ENCODE assay signal across 8 cellular contexts in the genomic region with DNA sequence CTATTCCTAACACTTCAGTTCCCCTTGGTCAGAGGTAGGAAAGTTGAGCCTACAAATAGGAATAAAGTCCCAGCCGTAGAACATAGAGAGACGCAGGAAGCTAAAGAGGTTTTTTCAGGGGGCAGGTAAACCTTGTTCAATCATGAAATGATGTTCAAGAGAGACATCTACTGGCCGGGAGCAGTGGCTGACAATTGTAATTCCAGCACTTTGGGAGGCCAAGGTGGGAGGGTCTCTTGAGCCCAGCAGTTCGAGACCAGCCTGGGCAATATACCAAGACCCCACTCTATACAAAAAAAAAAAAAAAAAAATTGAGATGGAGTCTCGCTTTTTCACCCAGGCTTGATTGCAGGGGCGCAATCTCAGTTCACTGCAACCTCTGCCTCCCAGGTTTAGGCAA.
DNase-seq lines count a peak whose midpoint lies in the region; ATAC-seq and TF ChIP-seq lines count a peak whose summit lies in the region.

No MANE protein-coding gene starts in this region.

- no peak overlapping the region for H2BK20ac ChIP-seq in H9 (ENCODE audit: low read depth, low read length, poor library complexity, severe bottlenecking)

- no peak overlapping the region for H2BK5ac ChIP-seq in H9 (ENCODE audit: insufficient read length, low read length)

- H3K79me1 ChIP-seq in H9 (ENCODE audit: insufficient read depth, low read depth, low read length, poor library complexity, severe bottlenecking), result no peaks in the 10 kb centered on the region

- ATAC-seq in right lobe of liver (peak in 3 of 4 donors; percentile 20 to 46 (median 39)), HG03108 (IDR thresholded peaks at IDR 0.05; ENCODE audit: unreplicated experiment) (no peak), HG03565 (IDR thresholded peaks at IDR 0.05; ENCODE audit: unreplicated experiment) (no peak)

- H2AFZ ChIP-seq in H9 (ENCODE audit: low read length), result no peak overlapping the region

- no peak overlapping the region for H3K27ac Mint-ChIP-seq in H9
- H3K27ac Mint-ChIP-seq in brain, result peak overlapping the region in 3 of 5 experiments; percentile 5 to 21 (median 6)

- H4K5ac ChIP-seq in H9 (ENCODE audit: insufficient read length, low read depth, low read length), result no peak overlapping the region

- no peak overlapping the region for H3K56ac ChIP-seq in H9 (ENCODE audit: insufficient read length, low read depth, low read length)

- no peak overlapping the region for H4K91ac ChIP-seq in H9 (ENCODE audit: insufficient read length, low read depth, low read length)

- TF ChIP-seq CTCF in H9 (conservative IDR thresholded peaks at IDR 0.05) (peak; percentile 77), brain (conservative IDR thresholded peaks at IDR 0.05) (peak; percentile 55 to 79), right lobe of liver (IDR thresholded peaks at IDR 0.05) (peak in 2 of 4 donors; percentile 21 to 39)

- H4K20me1 ChIP-seq in H9 (ENCODE audit: control insufficient read depth, insufficient read depth, insufficient read length), result no peaks in the 10 kb centered on the region

- no peaks in the 10 kb centered on the region for H3K9me3 Mint-ChIP-seq in H9
- H3K9me3 Mint-ChIP-seq in brain, result no peaks in the 10 kb centered on the region

- H3K23me2 ChIP-seq in H9 (ENCODE audit: insufficient read length, low read depth, low read length, poor library complexity, severe bottlenecking), result no peaks in the 10 kb centered on the region

- H3K4me1 Mint-ChIP-seq in H9 (peaks cover 6 to 7% of the 10 kb centered on the region in 2 experiments), brain (peaks cover 13% of the 10 kb centered on the region)

- no peaks in the 10 kb centered on the region for H3K79me2 ChIP-seq in H9 (ENCODE audit: insufficient read depth, low read length)

- H2BK12ac ChIP-seq in H9 (ENCODE audit: insufficient read length, low read depth, low read length), result no peak overlapping the region

- H3K4me3 Mint-ChIP-seq in H9 (no peak overlapping the region), brain (no peak overlapping the region)

- H3K4me2 ChIP-seq in H9 (ENCODE audit: insufficient read depth, insufficient read length, low read length), result no peak overlapping the region

- H3K27me3 ChIP-seq in H9 (ENCODE audit: insufficient read depth, low read length), result no peaks in the 10 kb centered on the region
- H3K27me3 ChIP-seq in right lobe of liver, result no peaks in the 10 kb centered on the region

- H3K18ac ChIP-seq in H9 (ENCODE audit: insufficient read length, low read depth, low read length), result no peak overlapping the region

- no peak overlapping the region for H3K23ac ChIP-seq in H9 (ENCODE audit: insufficient read length, low read depth, low read length)

- no peak overlapping the region for H3K14ac ChIP-seq in H9 (ENCODE audit: insufficient read depth, low read length)

- H3K4me1 ChIP-seq in H9 (ENCODE audit: insufficient read depth, low read length) (no peaks in the 10 kb centered on the region), right lobe of liver (no peaks in the 10 kb centered on the region)

- no peak overlapping the region for H3K9ac ChIP-seq in H9 (ENCODE audit: extremely low read depth, insufficient read length, low read length)

- H3K36me3 Mint-ChIP-seq in H9 (ENCODE audit: insufficient read depth in 1 of 3, low read depth in 3 of 3) (no peaks in the 10 kb centered on the region; a peak in 1 of 7 replicates), brain (no peaks in the 10 kb centered on the region)

- H3T11ph ChIP-seq in H9 (ENCODE audit: low read length), result no peak overlapping the region

- no peak overlapping the region for H3K4me3 ChIP-seq in right lobe of liver

- intact Hi-C loops in right lobe of liver (cut with DNase I), result no loop called here

- DNase-seq in DMS153 (lab: John Stamatoyannopoulos, UW), result peak; percentile 33
- peak; percentile 60 for DNase-seq in H9
- DNase-seq in NCI-H2107 treated with DMSO at 0.1 percent for 48 hours (lab: John Stamatoyannopoulos, UW; ENCODE audit: unreplicated experiment), result peak; percentile 29
- no peak for DNase-seq in right lobe of liver
- DNase-seq in activated CD4-positive, CD25-positive, alpha-beta regulatory T cell (lab: John Stamatoyannopoulos, UW), result no peak

- no peaks in the 10 kb centered on the region for H3K9me3 ChIP-seq in H9 (ENCODE audit: control insufficient read depth, low read depth, low read length)
- no peaks in the 10 kb centered on the region for H3K9me3 ChIP-seq in right lobe of liver

- TF ChIP-seq POLR2A in right lobe of liver (IDR thresholded peaks at IDR 0.05), result no peak

- no CpG with 5 or more reads among the region's 6 CpGs for WGBS in H9 (ENCODE audit: extremely low coverage, insufficient read length, low lambda C conversion rate)
- WGBS in right lobe of liver (ENCODE audit: insufficient coverage, low coverage, low lambda C conversion rate, missing lambda C conversion rate), result 53% methylated on average over 6 of the region's 6 CpGs

- H2BK15ac ChIP-seq in H9 (ENCODE audit: low read depth, low read length), result no peak overlapping the region

- H3K36me3 ChIP-seq in right lobe of liver, result no peaks in the 10 kb centered on the region

- H2AK5ac ChIP-seq in H9 (ENCODE audit: insufficient read length, low read length), result no peak overlapping the region

- H3K27me3 Mint-ChIP-seq in H9 (ENCODE audit: low read depth) (no peaks in the 10 kb centered on the region), brain (peaks cover 4% of the 10 kb centered on the region)

- H2BK120ac ChIP-seq in H9 (ENCODE audit: low read depth, low read length, poor library complexity, severe bottlenecking), result no peak overlapping the region

- H4K8ac ChIP-seq in H9 (replicated peaks; ENCODE audit: insufficient read length, low read depth, low read length), result no peak overlapping the region

- no peak overlapping the region for H3K27ac ChIP-seq in H9 (ENCODE audit: insufficient read length, low read depth, low read length)
- H3K27ac ChIP-seq in right lobe of liver, result no peak overlapping the region

- no peak overlapping the region for H3K4ac ChIP-seq in H9 (ENCODE audit: low read depth, low read length)

Comparison
In these comparisons a context has a peak if more than half of its experiments do, and no peak if none do; other contexts are left out.
1. DNase-seq: peak in DMS153 (single experiment), H9 (single experiment) and NCI-H2107 treated with DMSO at 0.1 percent for 48 hours (single experiment); none in right lobe of liver (0 of 3) and activated CD4-positive, CD25-positive, alpha-beta regulatory T cell (0 of 4).
2. H3K27ac Mint-ChIP-seq: peak in brain (3 of 5); none in H9 (0 of 3).
3. ATAC-seq: peak in right lobe of liver (3 of 4); none in HG03108 (single experiment) and HG03565 (single experiment).